8 cellular contexts compared by ENCODE assay signal in the genomic region with DNA sequence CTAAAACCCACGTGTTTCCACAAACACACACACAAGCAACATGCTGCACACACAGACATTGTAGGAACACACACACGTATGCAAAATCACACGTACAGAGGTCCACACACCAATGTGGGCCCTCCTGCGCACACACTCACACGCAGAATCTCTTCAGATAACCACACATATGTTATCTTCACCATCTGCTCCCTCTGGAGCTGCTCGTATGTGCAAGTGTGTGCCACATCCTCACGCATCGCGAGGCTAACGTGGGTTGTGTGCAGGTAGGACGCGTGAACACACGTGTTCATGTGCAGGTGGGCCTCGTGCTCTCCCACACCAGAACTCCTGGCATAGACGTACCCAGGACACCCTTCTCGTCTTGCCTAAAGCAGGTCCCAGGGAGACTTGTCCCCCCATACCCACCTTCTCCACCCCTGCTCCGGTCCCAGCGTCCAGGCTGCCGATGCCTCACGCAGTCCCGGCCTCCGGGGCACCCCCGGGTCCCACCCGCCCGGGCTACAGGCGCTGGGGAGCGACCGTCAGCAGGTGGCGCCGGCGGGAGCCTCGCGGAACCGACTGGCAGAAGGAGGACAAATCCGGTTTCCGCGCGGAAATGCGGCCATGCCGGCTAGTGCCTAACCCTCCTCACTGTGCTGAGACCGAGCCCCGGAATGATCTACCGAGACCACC. TPM values are rescaled to one million over a fixed set of nuclear protein-coding genes. Genes with fewer than 3 reads are reported as not detected.
DNase-seq lines count a peak whose midpoint lies in the region; ATAC-seq and TF ChIP-seq lines count a peak whose summit lies in the region.

No MANE protein-coding gene starts in this region.

- TF ChIP-seq POLR2A in adrenal gland (IDR thresholded peaks at IDR 0.05) = no peak

- H3K9me3 ChIP-seq in CD4-positive, CD25-positive, alpha-beta regulatory T cell (ENCODE audit: control insufficient read depth in 2 of 2, low read length in 2 of 2) = no peaks in the 10 kb centered on the region
- H3K9me3 ChIP-seq in adrenal gland (replicated peaks in 1 of 3) (no peaks in the 10 kb centered on the region), lower lobe of right lung (no peaks in the 10 kb centered on the region)

- H3K27ac ChIP-seq in CD4-positive, CD25-positive, alpha-beta regulatory T cell (ENCODE audit: insufficient read depth, low read length, poor library complexity, severe bottlenecking) = no peak overlapping the region
- H3K27ac ChIP-seq in adrenal gland (no peak overlapping the region), lower lobe of right lung (no peak overlapping the region)

- peaks cover 0 to 4% (median 0%) of the 10 kb centered on the region in 7 donors for H3K9me3 Mint-ChIP-seq in CD4-positive, CD25-positive, alpha-beta regulatory T cell
- H3K9me3 Mint-ChIP-seq in stimulated activated naive B cell treated with anti-CD40 and anti-IgM and Interleukin-4, amounts not matched to agents 10 μg/mL and 1 μg/mL and 100 μg/mL, for 72 hours = peaks cover 0 to 6% of the 10 kb centered on the region in 2 donors

- TF ChIP-seq CTCF in adrenal gland (IDR thresholded peaks at IDR 0.05) (peak in 3 of 6 experiments; percentile 24 to 37 (median 35)), lower lobe of right lung (IDR thresholded peaks at IDR 0.05) (peak; percentile 50)

- no peaks in the 10 kb centered on the region for H3K4me1 ChIP-seq in CD4-positive, CD25-positive, alpha-beta regulatory T cell (ENCODE audit: control insufficient read depth, insufficient read depth, low read length, poor library complexity, severe bottlenecking)
- no peaks in the 10 kb centered on the region for H3K4me1 ChIP-seq in adrenal gland (replicated peaks in 1 of 2)
- peaks cover 6% of the 10 kb centered on the region for H3K4me1 ChIP-seq in lower lobe of right lung

- H3K4me1 Mint-ChIP-seq in CD4-positive, CD25-positive, alpha-beta regulatory T cell = peaks cover 0 to 13% (median 0%) of the 10 kb centered on the region in 4 donors
- H3K4me1 Mint-ChIP-seq in stimulated activated naive B cell treated with anti-CD40 and anti-IgM and Interleukin-4, amounts not matched to agents 10 μg/mL and 1 μg/mL and 100 μg/mL, for 72 hours = peaks cover 0 to 2% of the 10 kb centered on the region in 2 donors

- peaks cover 5% of the 10 kb centered on the region for H3K27me3 ChIP-seq in CD4-positive, CD25-positive, alpha-beta regulatory T cell (ENCODE audit: control insufficient read depth, insufficient read depth, low read length)
- peaks cover 12% of the 10 kb centered on the region for H3K27me3 ChIP-seq in adrenal gland
- H3K27me3 ChIP-seq in lower lobe of right lung (ENCODE audit: low read depth) = peaks cover 9% of the 10 kb centered on the region

- peak; percentile 64 to 71 for ATAC-seq in CD4-positive, CD25-positive, alpha-beta regulatory T cell (ENCODE audit: low read depth in 2 of 2)
- ATAC-seq in lower lobe of right lung (no peak), HG03439 (IDR thresholded peaks at IDR 0.05; ENCODE audit: unreplicated experiment) (no peak), HG03159 (IDR thresholded peaks at IDR 0.05; ENCODE audit: unreplicated experiment) (no peak)
- no peak for ATAC-seq in stimulated activated naive B cell treated with anti-CD40 and anti-IgM and Interleukin-4, amounts not matched to agents 10 μg/mL and 1 μg/mL and 100 μg/mL, for 72 hours (replicated peaks)

- WGBS in adrenal gland, 4 donors = 33 to 55% (median 37%) methylated on average over 25 to 43 of the region's 43 CpGs

- H3K36me3 Mint-ChIP-seq in CD4-positive, CD25-positive, alpha-beta regulatory T cell = no peaks in the 10 kb centered on the region
- no peaks in the 10 kb centered on the region for H3K36me3 Mint-ChIP-seq in stimulated activated naive B cell treated with anti-CD40 and anti-IgM and Interleukin-4, amounts not matched to agents 10 μg/mL and 1 μg/mL and 100 μg/mL, for 72 hours

- H3K36me3 ChIP-seq in CD4-positive, CD25-positive, alpha-beta regulatory T cell (ENCODE audit: control insufficient read depth, insufficient read depth, low read length) = no peaks in the 10 kb centered on the region
- H3K36me3 ChIP-seq in adrenal gland (replicated peaks in 1 of 2) (no peaks in the 10 kb centered on the region), lower lobe of right lung (no peaks in the 10 kb centered on the region)

- H3K4me3 ChIP-seq in CD4-positive, CD25-positive, alpha-beta regulatory T cell (ENCODE audit: low read depth, low read length) = peak overlapping the region; percentile 61
- H3K4me3 ChIP-seq in adrenal gland = no peak overlapping the region
- no peak overlapping the region for H3K4me3 ChIP-seq in lower lobe of right lung

- intact Hi-C loops in adrenal gland (cut with DNase I) = no loop called here
- intact Hi-C loops in lower lobe of right lung (cut with DNase I) = no loop called here

- H3K27ac Mint-ChIP-seq in CD4-positive, CD25-positive, alpha-beta regulatory T cell = peak overlapping the region in 2 of 3 donors; percentile 55 to 63
- H3K27ac Mint-ChIP-seq in stimulated activated naive B cell treated with anti-CD40 and anti-IgM and Interleukin-4, amounts not matched to agents 10 μg/mL and 1 μg/mL and 100 μg/mL, for 72 hours = peak overlapping the region; percentile 5

- H3K27me3 Mint-ChIP-seq in CD4-positive, CD25-positive, alpha-beta regulatory T cell = peaks cover 44% of the 10 kb centered on the region
- peaks cover 37 to 49% of the 10 kb centered on the region in 2 donors for H3K27me3 Mint-ChIP-seq in stimulated activated naive B cell treated with anti-CD40 and anti-IgM and Interleukin-4, amounts not matched to agents 10 μg/mL and 1 μg/mL and 100 μg/mL, for 72 hours

- DNase-seq in CD4-positive, CD25-positive, alpha-beta regulatory T cell = peak; percentile 29 to 67 (median 55)
- peak; percentile 37 for DNase-seq in T follicular helper cell (ENCODE audit: low read depth)
- DNase-seq in adrenal gland = peak in 5 of 7 donors; percentile 25 to 62 (median 34)
- no peak for DNase-seq in lower lobe of right lung
- no peak for DNase-seq in stimulated activated naive B cell treated with anti-CD40 and anti-IgM and Interleukin-4, amounts not matched to agents 10 μg/mL and 1 μg/mL and 100 μg/mL, for 72 hours
- DNase-seq in HCEC 1CT = no peak

- peak overlapping the region; percentile 21 to 90 (median 83) for H3K4me3 Mint-ChIP-seq in CD4-positive, CD25-positive, alpha-beta regulatory T cell
- H3K4me3 Mint-ChIP-seq in stimulated activated naive B cell treated with anti-CD40 and anti-IgM and Interleukin-4, amounts not matched to agents 10 μg/mL and 1 μg/mL and 100 μg/mL, for 72 hours = peak overlapping the region in 1 of 2 donors; percentile 76

RNA-seq across cellular contexts. Expression of a gene that starts 10.3 kb away (rescaled TPM):
- total RNA-seq in CD4-positive, CD25-positive, alpha-beta regulatory T cell = 40.0 TPM
- 1 to 10 TPM in 2 of 4 donors, under 1 TPM in 2; 0.65 to 2.9 (median 0.99) TPM for polyA plus RNA-seq in CD4-positive, CD25-positive, alpha-beta regulatory T cell
- total RNA-seq in adrenal gland (1 to 10 TPM in 4 of 8 donors, under 1 TPM in 4; 0.12 to 5.3 (median 1.2) TPM), lower lobe of right lung (5.5 TPM)
- polyA plus RNA-seq in adrenal gland = 10 to 100 TPM in 1 of 3 donors, 1 to 10 TPM in 2; 1.8 to 23.4 (median 2.3) TPM

Comparison
In these comparisons a context has a peak if more than half of its experiments do, and no peak if none do; other contexts are left out.
1. ATAC-seq: peak in CD4-positive, CD25-positive, alpha-beta regulatory T cell (2 of 2); none in lower lobe of right lung (0 of 2), stimulated activated naive B cell treated with anti-CD40 and anti-IgM and Interleukin-4, amounts not matched to agents 10 μg/mL and 1 μg/mL and 100 μg/mL, for 72 hours (0 of 2), HG03439 (single experiment) and HG03159 (single experiment).
2. DNase-seq: peak in CD4-positive, CD25-positive, alpha-beta regulatory T cell (3 of 3), T follicular helper cell (single experiment) and adrenal gland (5 of 7); none in lower lobe of right lung (single experiment), stimulated activated naive B cell treated with anti-CD40 and anti-IgM and Interleukin-4, amounts not matched to agents 10 μg/mL and 1 μg/mL and 100 μg/mL, for 72 hours (single experiment) and HCEC 1CT (single experiment).